In genomic region chr15:71114887-71115566, GRCh38 we compare ENCODE assay signal across 8 cellular contexts.
A peak's percentile ranks its signal among the peaks of the same experiment; 100 is the strongest.
DNase-seq lines count a peak whose midpoint lies in the region; ATAC-seq and TF ChIP-seq lines count a peak whose summit lies in the region.

THSD4 (plus strand) TSS chr15:71115471.

- no peaks in the 10 kb centered on the region for H3K36me3 Mint-ChIP-seq in stimulated activated effector memory CD8-positive, alpha-beta T cell treated with anti-CD3 and anti-CD28 coated beads, Interleukin-12 subunit alpha, Interleukin-12 subunit beta, amount 100 ng/mL, for 72 hours

- peaks cover 6 to 14% of the 10 kb centered on the region in 2 donors for H3K4me1 ChIP-seq in mucosa of rectum (ENCODE audit: control insufficient read depth in 2 of 2, insufficient read depth in 2 of 2, low read length in 2 of 2)

- peak within 1 kb of the TSS; percentile 49 for H3K4me3 Mint-ChIP-seq in stimulated activated effector memory CD8-positive, alpha-beta T cell treated with anti-CD3 and anti-CD28 coated beads, Interleukin-12 subunit alpha, Interleukin-12 subunit beta, amount 100 ng/mL, for 72 hours

- peak; percentile 89 for ATAC-seq in HG02981 (IDR thresholded peaks at IDR 0.05; ENCODE audit: unreplicated experiment)
- peak; percentile 71 for ATAC-seq in stimulated activated effector memory CD8-positive, alpha-beta T cell treated with anti-CD3 and anti-CD28 coated beads, Interleukin-12 subunit alpha, Interleukin-12 subunit beta, amount 100 ng/mL, for 72 hours

- H3K27me3 ChIP-seq in mucosa of rectum (ENCODE audit: control insufficient read depth in 2 of 2, insufficient read depth in 2 of 2, low read length in 2 of 2): no peaks in the 10 kb centered on the region

- DNase-seq in NCI-H1417 (lab: John Stamatoyannopoulos, UW): peak; percentile 65 to 86 (median 82)
- no peak for DNase-seq in NCI-H1417 treated with DMSO at 0.1 percent for 48 hours (lab: John Stamatoyannopoulos, UW)
- DNase-seq in NCI-H510A (lab: John Stamatoyannopoulos, UW): peak; percentile 49
- DNase-seq in activated CD8-positive, alpha-beta memory T cell treated with anti-CD3 and anti-CD28 coated beads, Interleukin-2, amount 50 U/mL, for 24 hours (ENCODE audit: extremely low read depth): peak; percentile 4
- peak; percentile 71 for DNase-seq in epithelial cell of esophagus (ENCODE audit: low read depth)
- DNase-seq in stimulated activated effector memory CD8-positive, alpha-beta T cell treated with anti-CD3 and anti-CD28 coated beads, Interleukin-12 subunit alpha, Interleukin-12 subunit beta, amount 100 ng/mL, for 72 hours (ENCODE audit: low spot score in 2 of 2): peak; percentile 47 to 82

- H3K27ac ChIP-seq in mucosa of rectum (ENCODE audit: low read depth in 2 of 2, low read length in 2 of 2): peak within 1 kb of the TSS; percentile 70 to 79

- H3K9me3 Mint-ChIP-seq in stimulated activated effector memory CD8-positive, alpha-beta T cell treated with anti-CD3 and anti-CD28 coated beads, Interleukin-12 subunit alpha, Interleukin-12 subunit beta, amount 100 ng/mL, for 72 hours: no peaks in the 10 kb centered on the region

- H3K36me3 ChIP-seq in mucosa of rectum (ENCODE audit: control insufficient read depth in 2 of 2, insufficient read depth in 2 of 2, low read length in 2 of 2): no peaks in the 10 kb centered on the region

- peaks cover 9% of the 10 kb centered on the region for H3K4me1 Mint-ChIP-seq in stimulated activated effector memory CD8-positive, alpha-beta T cell treated with anti-CD3 and anti-CD28 coated beads, Interleukin-12 subunit alpha, Interleukin-12 subunit beta, amount 100 ng/mL, for 72 hours

- TF ChIP-seq CTCF in epithelial cell of esophagus (IDR thresholded peaks at IDR 0.05; ENCODE audit: insufficient read depth, low read depth, low read length, missing control alignments): peak; percentile 87

- H3K9me3 ChIP-seq in mucosa of rectum (ENCODE audit: control insufficient read depth in 2 of 2, low read length in 2 of 2): no peaks in the 10 kb centered on the region

- H3K9ac ChIP-seq in mucosa of rectum (ENCODE audit: low read depth in 1 of 2, low read length in 2 of 2): peak within 1 kb of the TSS; percentile 63 to 83

- H3K27ac Mint-ChIP-seq in stimulated activated effector memory CD8-positive, alpha-beta T cell treated with anti-CD3 and anti-CD28 coated beads, Interleukin-12 subunit alpha, Interleukin-12 subunit beta, amount 100 ng/mL, for 72 hours: no peak within 1 kb of the TSS

- peak within 1 kb of the TSS; percentile 65 for H3K4me3 ChIP-seq in epithelial cell of esophagus (ENCODE audit: low read length)
- H3K4me3 ChIP-seq in mucosa of rectum (ENCODE audit: low read length in 2 of 2): peak within 1 kb of the TSS; percentile 76 to 81
